Comparison of ENCODE assay signal across 1 cellular context in genomic region chr1:27007909-27008582, GRCh38.
TF ChIP-seq lines count a peak whose summit lies in the region.

No MANE protein-coding gene starts in this region.

TF ChIP-seq in H1, 55 proteins besides CTCF, POLR2A, EP300 and RAD21:
- no peak for TF ChIP-seq ZNF274 (IDR thresholded peaks at IDR 0.05; ENCODE audit: borderline replicate concordance, extremely low read depth, low read length)
- TF ChIP-seq KDM1A (IDR thresholded peaks at IDR 0.05; ENCODE audit: borderline replicate concordance, low read length) = no peak
- no peak for TF ChIP-seq E2F6 (IDR thresholded peaks at IDR 0.05)
- TF ChIP-seq KDM4A (IDR thresholded peaks at IDR 0.05; ENCODE audit: low read depth, low read length, severe bottlenecking) = no peak
- no peak for TF ChIP-seq HDAC6 (IDR thresholded peaks at IDR 0.05; ENCODE audit: low read depth, low read length)
- TF ChIP-seq BACH1 (IDR thresholded peaks at IDR 0.05; ENCODE audit: low read length) = 0 out of 2 replicates have a peak, but pooled peaks have one; percentile 7
- no peak for TF ChIP-seq SRF (IDR thresholded peaks at IDR 0.05; ENCODE audit: low read depth, low read length)
- TF ChIP-seq EZH2 (IDR thresholded peaks at IDR 0.05; ENCODE audit: low read depth, low read length, severe bottlenecking) = no peak
- TF ChIP-seq CBX8 (IDR thresholded peaks at IDR 0.05; ENCODE audit: borderline replicate concordance, low read depth, low read length) = no peak
- TF ChIP-seq JUND (IDR thresholded peaks at IDR 0.05; ENCODE audit: low read length) = no peak
- peak; percentile 42; the same call in 1 of the 2 replicates for TF ChIP-seq TBP (IDR thresholded peaks at IDR 0.05; ENCODE audit: low read depth, low read length)
- TF ChIP-seq GTF2F1 (IDR thresholded peaks at IDR 0.05; ENCODE audit: borderline replicate concordance, low read depth, low read length) = no peak
- peak; percentile 43; the same call in 1 of the 2 replicates for TF ChIP-seq MAFK (IDR thresholded peaks at IDR 0.05; ENCODE audit: low read depth, low read length)
- TF ChIP-seq SP1 (IDR thresholded peaks at IDR 0.05; ENCODE audit: low read depth, low read length) = peak; percentile 45; the same call in 1 of the 2 replicates
- TF ChIP-seq PHF8 (conservative IDR thresholded peaks at IDR 0.05; ENCODE audit: low read depth, low read length) = no peak
- TF ChIP-seq HDAC2 (IDR thresholded peaks at IDR 0.05; ENCODE audit: borderline replicate concordance in 1 of 2, low read depth in 2 of 2, low read length in 2 of 2) = 0 out of 4 replicates have a peak, but pooled peaks of 1 of the 2 experiments have one; percentile 13
- TF ChIP-seq POLR2AphosphoS5 (IDR thresholded peaks at IDR 0.05; ENCODE audit: low read depth, low read length) = peak; percentile 69
- TF ChIP-seq SIRT6 (IDR thresholded peaks at IDR 0.05; ENCODE audit: low read length) = no peak
- no peak for TF ChIP-seq CHD7 (IDR thresholded peaks at IDR 0.05; ENCODE audit: insufficient replicate concordance, low read length)
- TF ChIP-seq NRF1 (IDR thresholded peaks at IDR 0.05; ENCODE audit: low read depth, low read length) = no peak
- TF ChIP-seq MAX (IDR thresholded peaks at IDR 0.05) = 0 out of 2 replicates have a peak, but pooled peaks have one; percentile 28
- no peak for TF ChIP-seq GABPA (IDR thresholded peaks at IDR 0.05; ENCODE audit: borderline replicate concordance, insufficient read depth, low read length)
- TF ChIP-seq RNF2 (IDR thresholded peaks at IDR 0.05; ENCODE audit: borderline replicate concordance, low read depth, low read length, missing control alignments, poor library complexity, severe bottlenecking) = no peak
- TF ChIP-seq TEAD4 (IDR thresholded peaks at IDR 0.05; ENCODE audit: low read depth, low read length) = peak; percentile 63; the same call in 1 of the 2 replicates
- TF ChIP-seq CHD2 (IDR thresholded peaks at IDR 0.05; ENCODE audit: low read length) = no peak
- TF ChIP-seq TAF7 (optimal IDR thresholded peaks at IDR 0.05; ENCODE audit: borderline replicate concordance, low read depth, low read length) = peak; percentile 70
- peak; percentile 72 for TF ChIP-seq ASH2L (IDR thresholded peaks at IDR 0.05; ENCODE audit: low read length)
- peak; percentile 62 for TF ChIP-seq NANOG (IDR thresholded peaks at IDR 0.05; ENCODE audit: insufficient read depth, low read depth, low read length, poor library complexity, severe bottlenecking)
- TF ChIP-seq POU5F1 (IDR thresholded peaks at IDR 0.05; ENCODE audit: low read depth, low read length) = no peak
- no peak for TF ChIP-seq FOSL1 (IDR thresholded peaks at IDR 0.05; ENCODE audit: insufficient read depth, low read depth, low read length)
- TF ChIP-seq BCL11A (IDR thresholded peaks at IDR 0.05; ENCODE audit: low read depth in 2 of 2, low read length in 2 of 2) = no peak
- peak; percentile 79 for TF ChIP-seq CEBPB (IDR thresholded peaks at IDR 0.05; ENCODE audit: low read depth, low read length)
- peak in 1 of 2 experiments; percentile 62; a peak in 1 of 4 replicates for TF ChIP-seq SIN3A (conservative IDR thresholded peaks at IDR 0.05 in 1 of 2, IDR thresholded peaks at IDR 0.05 in 1 of 2; ENCODE audit: low read depth in 1 of 2, low read length in 2 of 2)
- TF ChIP-seq SP4 (IDR thresholded peaks at IDR 0.05; ENCODE audit: low read length) = no peak
- no peak for TF ChIP-seq JUN (IDR thresholded peaks at IDR 0.05; ENCODE audit: low read depth, low read length)
- peak; percentile 56; the same call in 1 of the 2 replicates for TF ChIP-seq TAF1 (IDR thresholded peaks at IDR 0.05; ENCODE audit: low read depth, low read length)
- peak; percentile 69 for TF ChIP-seq RBBP5 (IDR thresholded peaks at IDR 0.05; ENCODE audit: borderline replicate concordance, low read depth, low read length)
- TF ChIP-seq USF2 (IDR thresholded peaks at IDR 0.05; ENCODE audit: low read length) = no peak
